Comparison of ENCODE assay signal across 19 cellular contexts in the genomic region with DNA sequence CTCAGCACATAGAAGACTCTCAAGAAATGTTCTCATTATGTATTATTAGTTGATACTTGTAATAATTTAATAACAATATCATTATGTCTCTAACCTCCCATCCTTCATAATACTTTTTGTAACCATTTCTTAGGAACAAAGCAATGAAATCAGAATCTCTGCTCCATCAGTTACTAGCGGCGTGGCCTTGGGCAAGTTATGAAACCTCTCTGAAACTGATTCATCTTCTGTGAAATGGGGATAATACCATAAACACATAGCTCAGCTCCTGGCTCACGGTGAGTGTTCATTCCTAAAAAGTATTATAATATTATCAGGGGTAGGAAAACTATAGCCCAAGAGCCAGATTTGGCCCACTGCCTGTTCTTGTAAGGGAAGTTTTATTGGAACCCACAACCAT. TPM values are rescaled to one million over a fixed set of nuclear protein-coding genes. Genes with fewer than 3 reads are reported as not detected.
DNase-seq lines count a peak whose midpoint lies in the region; ATAC-seq and TF ChIP-seq lines count a peak whose summit lies in the region.
"Had no signal": no experiment of that assay in that cellular context is flagged by ENCODE, and none has a peak within 500 bp of the region (broad histone marks: within the 10 kb centered on the region; RNA-seq: fewer than 3 reads in every experiment).

No MANE protein-coding gene starts in this region.

- no peak for DNase-seq in natural killer cell
- DNase-seq in natural killer cell treated with Interleukin-12 subunit alpha and Interleukin-12 subunit beta and Interleukin-15 and Interleukin-18, amount 100 ng/mL, for 72 hours (ENCODE audit: low spot score): no peak
- peak; percentile 87 to 91 for DNase-seq in trophoblast cell
- no peak for DNase-seq in thoracic aorta (ENCODE audit: low spot score)
- DNase-seq in activated CD4-positive, alpha-beta T cell treated with anti-CD3 and anti-CD28 coated beads for 4 hours: no peak
- no peak for DNase-seq in HPDE6-E6E7 (ENCODE audit: extremely low spot score)
- DNase-seq: AML-193; Caco-2; Calu3; CD4-positive, alpha-beta T cell; CD8-positive, alpha-beta T cell; DMS79 treated with DMSO at 0.1 percent for 48 hours; GF-D8 had no signal

- H3K4me2 ChIP-seq in trophoblast cell (ENCODE audit: low read length): no peak overlapping the region
- H3K4me2 ChIP-seq: A549; BLaER1 treated with 17β-estradiol and CSF1 and Interleukin-3, amounts not matched to agents 10 nM and 100 nM had no signal

- no peak overlapping the region for H4K8ac ChIP-seq in trophoblast cell (ENCODE audit: low read depth, low read length)

- no peak overlapping the region for H3K18ac ChIP-seq in trophoblast cell (ENCODE audit: low read length)

- no peak overlapping the region for H3K14ac ChIP-seq in trophoblast cell (ENCODE audit: low read length)

- no peak overlapping the region for H2BK120ac ChIP-seq in trophoblast cell (ENCODE audit: insufficient read depth, low read length, poor library complexity)

- no peak overlapping the region for H4K12ac ChIP-seq in trophoblast cell (ENCODE audit: low read depth, low read length)

- H2AFZ ChIP-seq in trophoblast cell (ENCODE audit: insufficient read depth, low read length, poor library complexity): no peak overlapping the region

- no peak overlapping the region for H2AK5ac ChIP-seq in trophoblast cell (ENCODE audit: low read length)

- H3K23ac ChIP-seq in trophoblast cell (ENCODE audit: low read length): no peak overlapping the region

- H3K4me3 Mint-ChIP-seq in natural killer cell: no peak overlapping the region
- H3K4me3 Mint-ChIP-seq in natural killer cell treated with Interleukin-12 subunit alpha and Interleukin-12 subunit beta and Interleukin-15 and Interleukin-18, amount 100 ng/mL, for 72 hours: no peak overlapping the region
- H3K4me3 Mint-ChIP-seq: B cell; CD4-positive, alpha-beta T cell; CD8-positive, alpha-beta T cell had no signal

- intact Hi-C loops in natural killer cell (cut with micrococcal nuclease): no loop called here

- H3K9ac ChIP-seq in trophoblast cell (ENCODE audit: low read length): no peak overlapping the region
- H3K9ac ChIP-seq: BLaER1 treated with 17β-estradiol and CSF1 and Interleukin-3, amounts not matched to agents 10 nM and 100 nM had no signal

- no peaks in the 10 kb centered on the region for H3K36me3 ChIP-seq in trophoblast cell (ENCODE audit: control insufficient read depth in 1 of 2, insufficient read depth in 2 of 2, low read length in 2 of 2)
- no peaks in the 10 kb centered on the region for H3K36me3 ChIP-seq in thoracic aorta
- H3K36me3 ChIP-seq: BLaER1 treated with 17β-estradiol and CSF1 and Interleukin-3, amounts not matched to agents 10 nM and 100 nM had no signal

- no peak overlapping the region for H2BK5ac ChIP-seq in trophoblast cell (ENCODE audit: low read depth, low read length, poor library complexity)

- no peaks in the 10 kb centered on the region for H3K79me1 ChIP-seq in trophoblast cell (ENCODE audit: low read length)

- H3K4me1 ChIP-seq in trophoblast cell (ENCODE audit: control insufficient read depth in 1 of 2, insufficient read depth in 2 of 2, low read length in 2 of 2): no peaks in the 10 kb centered on the region
- H3K4me1 ChIP-seq in thoracic aorta (ENCODE audit: control insufficient read depth in 1 of 2, low read depth in 2 of 2): peaks cover 10 to 16% of the 10 kb centered on the region in 2 donors
- H3K4me1 ChIP-seq: A549, Caco-2 had no signal

- H3K27ac Mint-ChIP-seq in natural killer cell: peak overlapping the region; percentile 21 to 35
- H3K27ac Mint-ChIP-seq in natural killer cell treated with Interleukin-12 subunit alpha and Interleukin-12 subunit beta and Interleukin-15 and Interleukin-18, amount 100 ng/mL, for 72 hours: no peak overlapping the region
- H3K27ac Mint-ChIP-seq: B cell; CD4-positive, alpha-beta T cell; CD8-positive, alpha-beta T cell had no signal

- H3K4me3 ChIP-seq in trophoblast cell (ENCODE audit: low read depth, low read length) (no peak overlapping the region), thoracic aorta (no peak overlapping the region)
- H3K4me3 ChIP-seq: A549; BLaER1 treated with 17β-estradiol and CSF1 and Interleukin-3, amounts not matched to agents 10 nM and 100 nM had no signal

- peaks cover 0 to 31% of the 10 kb centered on the region in 2 donors for H3K4me1 Mint-ChIP-seq in natural killer cell
- H3K4me1 Mint-ChIP-seq in natural killer cell treated with Interleukin-12 subunit alpha and Interleukin-12 subunit beta and Interleukin-15 and Interleukin-18, amount 100 ng/mL, for 72 hours (ENCODE audit: low read depth in 2 of 2): peaks cover 8 to 20% of the 10 kb centered on the region in 2 donors
- H3K4me1 Mint-ChIP-seq: B cell had no signal

- WGBS in trophoblast cell (ENCODE audit: extremely low coverage, insufficient coverage, insufficient read length): no CpG with 5 or more reads among the region's 3 CpGs

- H4K91ac ChIP-seq in trophoblast cell (ENCODE audit: low read depth, low read length): no peak overlapping the region

- H3K27me3 ChIP-seq in trophoblast cell (ENCODE audit: insufficient read depth, low read length) (no peaks in the 10 kb centered on the region), thoracic aorta (replicated peaks; ENCODE audit: insufficient read depth) (no peaks in the 10 kb centered on the region)

- H3K9me3 ChIP-seq in trophoblast cell (ENCODE audit: insufficient read depth, low read depth, low read length) (no peaks in the 10 kb centered on the region), thoracic aorta (no peaks in the 10 kb centered on the region)
- H3K9me3 ChIP-seq: A549, Caco-2 had no signal

- no peaks in the 10 kb centered on the region for H3K36me3 Mint-ChIP-seq in natural killer cell
- H3K36me3 Mint-ChIP-seq in natural killer cell treated with Interleukin-12 subunit alpha and Interleukin-12 subunit beta and Interleukin-15 and Interleukin-18, amount 100 ng/mL, for 72 hours: peaks cover 5% of the 10 kb centered on the region
- H3K36me3 Mint-ChIP-seq: CD8-positive, alpha-beta T cell had no signal

- H3K79me2 ChIP-seq in trophoblast cell (ENCODE audit: control insufficient read depth, insufficient read depth, low read length, poor library complexity): no peaks in the 10 kb centered on the region

- ATAC-seq in natural killer cell (no peak), thoracic aorta (ENCODE audit: insufficient number of reproducible peaks, low FRiP score, low read depth) (no peak)
- ATAC-seq in natural killer cell treated with Interleukin-12 subunit alpha and Interleukin-12 subunit beta and Interleukin-15 and Interleukin-18, amount 100 ng/mL, for 72 hours: no peak
- ATAC-seq: CD8-positive, alpha-beta T cell had no signal

- peaks cover 0 to 4% of the 10 kb centered on the region in 2 donors for H3K9me3 Mint-ChIP-seq in natural killer cell
- H3K9me3 Mint-ChIP-seq in natural killer cell treated with Interleukin-12 subunit alpha and Interleukin-12 subunit beta and Interleukin-15 and Interleukin-18, amount 100 ng/mL, for 72 hours: peaks cover 4% of the 10 kb centered on the region
- H3K9me3 Mint-ChIP-seq: CD4-positive, alpha-beta T cell; CD8-positive, alpha-beta T cell had no signal

- H2BK12ac ChIP-seq in trophoblast cell (ENCODE audit: low read length): no peak overlapping the region

- H3K4ac ChIP-seq in trophoblast cell (ENCODE audit: low read depth, low read length): no peak overlapping the region

- H3K27ac ChIP-seq in trophoblast cell (ENCODE audit: low read depth, low read length) (no peak overlapping the region), thoracic aorta (peak overlapping the region; percentile 93 to 95)
- H3K27ac ChIP-seq: 22Rv1; A549; BLaER1 treated with 17β-estradiol and CSF1 and Interleukin-3, amounts not matched to agents 10 nM and 100 nM; C4-2B had no signal

- TF ChIP-seq CTCF in natural killer cell (IDR thresholded peaks at IDR 0.05) (no peak), thoracic aorta (IDR thresholded peaks at IDR 0.05) (no peak)

- H3K27me3 Mint-ChIP-seq in natural killer cell (ENCODE audit: low read depth in 2 of 2): no peaks in the 10 kb centered on the region
- no peaks in the 10 kb centered on the region for H3K27me3 Mint-ChIP-seq in natural killer cell treated with Interleukin-12 subunit alpha and Interleukin-12 subunit beta and Interleukin-15 and Interleukin-18, amount 100 ng/mL, for 72 hours
- H3K27me3 Mint-ChIP-seq: CD4-positive, alpha-beta T cell had no signal

RNA-seq across cellular contexts. Expression of a gene that starts 11.4 kb away (rescaled TPM):
- total RNA-seq in natural killer cell (10 to 100 TPM; 40.7 to 99.1 (median 63.2) TPM), thoracic aorta (10 to 100 TPM; 56.6 to 73.8 TPM)
- total RNA-seq in natural killer cell treated with Interleukin-12 subunit alpha and Interleukin-12 subunit beta and Interleukin-15 and Interleukin-18, amount 100 ng/mL, for 72 hours: 1 to 10 TPM in 1 of 2 donors, under 1 TPM in 1; 0.26 to 1.1 TPM
- 0.08 and 0.21 TPM in 2 replicates for polyA plus RNA-seq in trophoblast cell (2013)
- total RNA-seq: A172; Caco-2; Calu3; CD4-positive, alpha-beta T cell; CD8-positive, alpha-beta T cell had no signal
- polyA plus RNA-seq: A549 had no signal

Comparison
In these comparisons a context has a peak if more than half of its experiments do, and no peak if none do; other contexts are left out.
1. H3K27ac Mint-ChIP-seq: peak in natural killer cell (2 of 2); none in natural killer cell treated with Interleukin-12 subunit alpha and Interleukin-12 subunit beta and Interleukin-15 and Interleukin-18, amount 100 ng/mL, for 72 hours (0 of 2).
2. RNA of a gene that starts 11.4 kb away (total RNA-seq): 56.6 to 73.8 TPM in thoracic aorta and 40.7 to 99.1 TPM in natural killer cell; 0.26 to 1.1 TPM in natural killer cell treated with Interleukin-12 subunit alpha and Interleukin-12 subunit beta and Interleukin-15 and Interleukin-18, amount 100 ng/mL, for 72 hours; every median in the first group is over 10 times any median in the second.
3. DNase-seq: peak in trophoblast cell (2 of 2); none in natural killer cell (single experiment), natural killer cell treated with Interleukin-12 subunit alpha and Interleukin-12 subunit beta and Interleukin-15 and Interleukin-18, amount 100 ng/mL, for 72 hours (single experiment), thoracic aorta (single experiment), activated CD4-positive, alpha-beta T cell treated with anti-CD3 and anti-CD28 coated beads for 4 hours (0 of 2) and HPDE6-E6E7 (single experiment).